Comparison of ENCODE assay signal across 10 cellular contexts in the genomic region with DNA sequence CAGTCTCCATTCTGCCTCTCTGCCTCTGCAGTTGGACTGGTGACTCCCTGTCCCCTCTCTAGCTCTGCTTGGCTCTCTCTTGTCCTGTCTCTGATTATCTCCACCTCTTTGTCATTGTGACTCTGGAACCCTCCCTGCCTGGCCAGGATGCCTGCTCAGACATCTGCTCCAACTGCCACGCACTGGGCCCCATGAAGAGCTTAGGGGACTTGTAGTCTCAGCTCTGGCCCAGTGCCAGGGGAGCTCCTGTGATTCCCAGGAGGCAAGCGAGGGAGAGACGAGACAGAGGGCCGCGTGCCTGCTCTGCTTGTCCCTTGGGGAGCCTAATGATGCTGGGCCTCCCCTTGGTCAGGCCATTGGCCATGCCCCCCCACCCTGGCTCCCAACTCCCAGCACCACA. TPM values are rescaled to one million over a fixed set of nuclear protein-coding genes. Genes with fewer than 3 reads are reported as not detected.
DNase-seq lines count a peak whose midpoint lies in the region; ATAC-seq, FAIRE-seq and TF ChIP-seq lines count a peak whose summit lies in the region.
"Had no signal": no experiment of that assay in that cellular context is flagged by ENCODE, and none has a peak within 500 bp of the region (broad histone marks: within the 10 kb centered on the region; RNA-seq: fewer than 3 reads in every experiment).

No MANE protein-coding gene starts in this region.

- peak overlapping the region; percentile 2 for H3K4me2 ChIP-seq in astrocyte (ENCODE audit: low read length)
- H3K4me2 ChIP-seq in mesendoderm (ENCODE audit: low read length), result no peak overlapping the region
- no peak overlapping the region for H3K4me2 ChIP-seq in PC-9

- WGBS in mesendoderm (ENCODE audit: extremely low coverage, insufficient coverage, low lambda C conversion rate), result no CpG with 5 or more reads among the region's 5 CpGs

- H3K36me3 Mint-ChIP-seq in astrocyte (ENCODE audit: low read depth, unreplicated experiment), result no peaks in the 10 kb centered on the region

- H2BK120ac ChIP-seq in mesendoderm (ENCODE audit: low read depth, low read length), result no peak overlapping the region

- DNase-seq in BE2C, result peak; percentile 95
- DNase-seq in NCI-H2107 (lab: John Stamatoyannopoulos, UW), result peak; percentile 9
- no peak for DNase-seq in astrocyte (ENCODE audit: low read depth)
- no peak for DNase-seq in mesendoderm
- no peak for DNase-seq in PC-9
- DNase-seq in AG08396 (ENCODE audit: low spot score), result no peak
- DNase-seq: activated CD4-positive, alpha-beta memory T cell treated with anti-CD3 and anti-CD28 coated beads, Interleukin-2, amount 10 ng/mL, durations not matched to agents 7 days and 5 days; stimulated activated naive CD8-positive, alpha-beta T cell treated with anti-CD3 and anti-CD28 coated beads, Interleukin-15, Interleukin-2, amounts not matched to agents 100 U/mL and 50 U/mL, for 24 hours had no signal

- POLR2A ChIA-PET in PC-9 (lab: Charles Lee; ENCODE audit: unreplicated experiment), result no interaction called here

- H4K8ac ChIP-seq in mesendoderm (ENCODE audit: low read depth, low read length), result no peak overlapping the region

- H3K4me3 ChIP-seq in BE2C (ENCODE audit: low read depth, low read length) (peak overlapping the region; percentile 66), astrocyte (ENCODE audit: insufficient read depth, low read depth, low read length) (no peak overlapping the region), mesendoderm (ENCODE audit: low read length) (no peak overlapping the region), PC-9 (no peak overlapping the region)

- H2AFZ ChIP-seq in astrocyte (ENCODE audit: low read depth, low read length) (no peak overlapping the region), PC-9 (no peak overlapping the region)

- FAIRE-seq in astrocyte (lab: Jason Lieb, UNC), result no peak

- H4K5ac ChIP-seq in mesendoderm (ENCODE audit: low read length), result no peak overlapping the region

- H3K79me2 ChIP-seq in astrocyte (ENCODE audit: insufficient read depth, low read length) (no peaks in the 10 kb centered on the region), mesendoderm (ENCODE audit: control insufficient read depth, insufficient read depth, low read length) (no peaks in the 10 kb centered on the region), PC-9 (ENCODE audit: low read depth) (no peaks in the 10 kb centered on the region)

- CTCF ChIA-PET in PC-9 (lab: Charles Lee), result interaction anchor here (0.6 kb wide), 1 partner anchor 1078 kb away, joined by 5 read pairs; no protein-coding TSS in a partner anchor

- H3F3A ChIP-seq in PC-9 (ENCODE audit: insufficient read depth, low read depth), result no peaks in the 10 kb centered on the region

- H3K36me3 ChIP-seq in BE2C (no peaks in the 10 kb centered on the region; the same call in 1 of the 2 replicates), astrocyte (ENCODE audit: insufficient read depth, low read length) (no peaks in the 10 kb centered on the region), mesendoderm (ENCODE audit: control insufficient read depth, insufficient read depth, low read length) (no peaks in the 10 kb centered on the region), PC-9 (ENCODE audit: low read depth) (no peaks in the 10 kb centered on the region)

- no peaks in the 10 kb centered on the region for H4K20me1 ChIP-seq in astrocyte (ENCODE audit: insufficient read depth, low read length)
- H4K20me1 ChIP-seq in PC-9 (ENCODE audit: insufficient read depth), result no peaks in the 10 kb centered on the region

- no peak overlapping the region for H2AK5ac ChIP-seq in mesendoderm (ENCODE audit: low read length)

- no peak for TF ChIP-seq CTCF in BE2C (IDR thresholded peaks at IDR 0.05; ENCODE audit: low read depth, low read length)
- TF ChIP-seq CTCF in astrocyte (IDR thresholded peaks at IDR 0.05; ENCODE audit: insufficient read depth, low read depth, low read length), result no peak
- no peak for TF ChIP-seq CTCF in PC-9 (conservative IDR thresholded peaks at IDR 0.05)

- no peak overlapping the region for H3K4ac ChIP-seq in mesendoderm (ENCODE audit: low read depth, low read length)

- H3K9me3 ChIP-seq in BE2C (no peaks in the 10 kb centered on the region), astrocyte (ENCODE audit: insufficient read depth, low read depth, low read length) (no peaks in the 10 kb centered on the region), PC-9 (ENCODE audit: insufficient read depth, low read depth) (no peaks in the 10 kb centered on the region)

- H3K27ac ChIP-seq in astrocyte (ENCODE audit: low read depth, low read length) (no peak overlapping the region), mesendoderm (ENCODE audit: low read depth, low read length) (no peak overlapping the region), PC-9 (no peak overlapping the region)

- H3K27ac Mint-ChIP-seq in astrocyte (ENCODE audit: unreplicated experiment), result no peak overlapping the region
- H3K27ac Mint-ChIP-seq: activated CD4-positive, alpha-beta memory T cell treated with anti-CD3 and anti-CD28 coated beads, Interleukin-2, amount 10 ng/mL, durations not matched to agents 7 days and 5 days had no signal

- H3K18ac ChIP-seq in mesendoderm (ENCODE audit: low read length), result no peak overlapping the region

- H3K27me3 ChIP-seq in BE2C (no peaks in the 10 kb centered on the region), astrocyte (ENCODE audit: insufficient read depth, low read length) (no peaks in the 10 kb centered on the region), mesendoderm (ENCODE audit: insufficient read depth, low read length, poor library complexity) (no peaks in the 10 kb centered on the region), PC-9 (ENCODE audit: insufficient read depth, low read depth) (no peaks in the 10 kb centered on the region)

- peaks cover 37% of the 10 kb centered on the region for H3K4me1 Mint-ChIP-seq in astrocyte (ENCODE audit: low read depth, unreplicated experiment)
- H3K4me1 Mint-ChIP-seq: activated CD4-positive, alpha-beta memory T cell treated with anti-CD3 and anti-CD28 coated beads, Interleukin-2, amount 10 ng/mL, durations not matched to agents 7 days and 5 days had no signal

- no peak overlapping the region for H3K4me3 Mint-ChIP-seq in astrocyte (ENCODE audit: unreplicated experiment)
- H3K4me3 Mint-ChIP-seq: activated CD4-positive, alpha-beta memory T cell treated with anti-CD3 and anti-CD28 coated beads, Interleukin-2, amount 10 ng/mL, durations not matched to agents 7 days and 5 days had no signal

- no peak overlapping the region for H3K9ac ChIP-seq in astrocyte (ENCODE audit: low read length)
- H3K9ac ChIP-seq in mesendoderm (ENCODE audit: low read length), result no peak overlapping the region

- H3K9me3 Mint-ChIP-seq in astrocyte (ENCODE audit: unreplicated experiment), result no peaks in the 10 kb centered on the region
- H3K9me3 Mint-ChIP-seq: activated CD4-positive, alpha-beta memory T cell treated with anti-CD3 and anti-CD28 coated beads, Interleukin-2, amount 10 ng/mL, durations not matched to agents 7 days and 5 days had no signal

- H3K56ac ChIP-seq in mesendoderm (ENCODE audit: low read length), result no peak overlapping the region

- ATAC-seq in HG03039 (IDR thresholded peaks at IDR 0.05; ENCODE audit: unreplicated experiment), result no peak
- no peak for ATAC-seq in GM18502 (IDR thresholded peaks at IDR 0.05; ENCODE audit: poor library complexity, unreplicated experiment)
- ATAC-seq: stimulated activated naive CD8-positive, alpha-beta T cell treated with anti-CD3 and anti-CD28 coated beads, Interleukin-15, Interleukin-2, amounts not matched to agents 100 U/mL and 50 U/mL, for 24 hours had no signal

- BruUV-seq in PC-9 (replicated peaks; lab: Mats Ljungman, UMichigan), result no TSS peak

- H2BK5ac ChIP-seq in mesendoderm (ENCODE audit: low read length), result no peak overlapping the region

- intact Hi-C loops in PC-9 (cut with micrococcal nuclease; ENCODE audit: unreplicated experiment), result no loop called here

- H3K9me2 ChIP-seq in PC-9 (ENCODE audit: insufficient read depth), result no peaks in the 10 kb centered on the region

- no peaks in the 10 kb centered on the region for H3K27me3 Mint-ChIP-seq in astrocyte (ENCODE audit: low read depth, unreplicated experiment)
- H3K27me3 Mint-ChIP-seq: activated CD4-positive, alpha-beta memory T cell treated with anti-CD3 and anti-CD28 coated beads, Interleukin-2, amount 10 ng/mL, durations not matched to agents 7 days and 5 days had no signal

- H3K4me1 ChIP-seq in BE2C (peaks cover 18% of the 10 kb centered on the region), astrocyte (ENCODE audit: insufficient read depth, low read length) (peaks cover 10% of the 10 kb centered on the region), mesendoderm (ENCODE audit: control insufficient read depth, low read depth, low read length) (no peaks in the 10 kb centered on the region), PC-9 (replicated peaks; ENCODE audit: insufficient read depth) (no peaks in the 10 kb centered on the region)

- no peaks in the 10 kb centered on the region for H3K79me1 ChIP-seq in mesendoderm (ENCODE audit: low read length)

- H2BK15ac ChIP-seq in mesendoderm (replicated peaks; ENCODE audit: low read depth), result no peak overlapping the region

- peak overlapping the region; percentile 57 for H3K23ac ChIP-seq in mesendoderm (ENCODE audit: low read length)

RNA-seq across cellular contexts. Expression of a gene that starts 26.2 kb away (rescaled TPM):
- polyA plus RNA-seq in BE2C (2012; ENCODE audit: insufficient read depth, insufficient read length, low read depth), result 1,880 TPM
- total RNA-seq in astrocyte, result 768 and 872 TPM in 2 replicates
- 2,106 TPM for polyA plus RNA-seq in mesendoderm (2013, experiment 1 of 2)
- 2,168 TPM for polyA plus RNA-seq in mesendoderm (2013, experiment 2 of 2)
- total RNA-seq in PC-9 (2021), result 942 and 1,278 TPM in 2 replicates

RNA-seq across cellular contexts. Expression of a gene that starts 34.5 kb away (rescaled TPM):
- 56.0 TPM for polyA plus RNA-seq in BE2C (2012; ENCODE audit: insufficient read depth, insufficient read length, low read depth)
- total RNA-seq in astrocyte (24.2 and 24.9 TPM in 2 replicates), PC-9 (2021) (9.4 and 9.5 TPM in 2 replicates)
- 13.1 TPM for polyA plus RNA-seq in mesendoderm (2013, experiment 1 of 2)
- polyA plus RNA-seq in mesendoderm (2013, experiment 2 of 2), result 13.9 TPM

RNA-seq across cellular contexts. Expression of a gene that starts 38.5 kb away (rescaled TPM):
- polyA plus RNA-seq in BE2C (2012; ENCODE audit: insufficient read depth, insufficient read length, low read depth), result 18.6 TPM
- total RNA-seq in astrocyte, result 16.4 and 21.1 TPM in 2 replicates
- polyA plus RNA-seq in mesendoderm (2013, experiment 1 of 2), result 28.2 TPM
- polyA plus RNA-seq in mesendoderm (2013, experiment 2 of 2), result 25.1 TPM
- 52.2 and 63.3 TPM in 2 replicates for total RNA-seq in PC-9 (2021)

RNA-seq across cellular contexts. Expression of a gene that starts 47.0 kb away (rescaled TPM):
- 49.5 TPM for polyA plus RNA-seq in BE2C (2012; ENCODE audit: insufficient read depth, insufficient read length, low read depth)
- 10.9 and 11.8 TPM in 2 replicates for total RNA-seq in astrocyte
- 2.6 TPM for polyA plus RNA-seq in mesendoderm (2013, experiment 1 of 2)
- 2.4 TPM for polyA plus RNA-seq in mesendoderm (2013, experiment 2 of 2)
- 7.1 and 9.9 TPM in 2 replicates for total RNA-seq in PC-9 (2021)

RNA-seq across cellular contexts. Expression of a gene that starts 48.0 kb away (rescaled TPM):
- polyA plus RNA-seq in BE2C (2012; ENCODE audit: insufficient read depth, insufficient read length, low read depth), result 33.3 TPM
- 10.3 and 12.3 TPM in 2 replicates for total RNA-seq in astrocyte
- 2.8 TPM for polyA plus RNA-seq in mesendoderm (2013, experiment 1 of 2)
- 2.6 TPM for polyA plus RNA-seq in mesendoderm (2013, experiment 2 of 2)
- total RNA-seq in PC-9 (2021), result 63.2 and 64.4 TPM in 2 replicates

Comparison
In these comparisons a context has a peak if more than half of its experiments do, and no peak if none do; other contexts are left out.
1. DNase-seq: peak in BE2C (single experiment) and NCI-H2107 (single experiment); none in astrocyte (single experiment), mesendoderm (single experiment), PC-9 (0 of 2) and AG08396 (single experiment).